ENCODE assay signal across 9 cellular contexts in genomic region chr4:70705146-70705855, GRCh38. TPM values are rescaled to one million over a fixed set of nuclear protein-coding genes. Genes with fewer than 3 reads are reported as not detected.
A peak's percentile ranks its signal among the peaks of the same experiment; 100 is the strongest.
DNase-seq lines count a peak whose midpoint lies in the region; ATAC-seq, FAIRE-seq and TF ChIP-seq lines count a peak whose summit lies in the region.
"Had no signal": no experiment of that assay in that cellular context is flagged by ENCODE, and none has a peak within 500 bp of the region (broad histone marks: within the 10 kb centered on the region; RNA-seq: fewer than 3 reads in every experiment).

No MANE protein-coding gene starts in this region.

- CTCF ChIA-PET in endothelial cell of umbilical vein (lab: Charles Lee), result interaction anchor here (0.8 to 4.2 kb wide), 9 partner anchors 12 to 305 kb away, joined by 3 to 25 read pairs (median 7); partner anchors contain the start of genes GRSF1, RUFY3 and UTP3

- ATAC-seq in CD4-positive, CD25-positive, alpha-beta regulatory T cell (ENCODE audit: low read depth in 2 of 2), result peak; percentile 72 to 74
- peak; percentile 73 for ATAC-seq in GM19324 (IDR thresholded peaks at IDR 0.05; ENCODE audit: low FRiP score, unreplicated experiment)
- ATAC-seq in HG03432 (IDR thresholded peaks at IDR 0.05; ENCODE audit: unreplicated experiment), result peak; percentile 67

- peaks cover 39% of the 10 kb centered on the region for H3K79me2 ChIP-seq in endothelial cell of umbilical vein (ENCODE audit: control insufficient read depth, insufficient read depth, low read length)

- POLR2A ChIA-PET in endothelial cell of umbilical vein (lab: Charles Lee), result interaction anchor here (0.9 to 2.2 kb wide), 4 partner anchors 16 to 197 kb away, joined by 3 to 12 read pairs (median 4); partner anchors contain the start of genes MOB1B and UTP3

- peak overlapping the region; percentile 38 to 91 (median 90) for H3K27ac Mint-ChIP-seq in CD4-positive, CD25-positive, alpha-beta regulatory T cell

- peaks cover 3% of the 10 kb centered on the region for H3K9me1 ChIP-seq in endothelial cell of umbilical vein (replicated peaks; ENCODE audit: control insufficient read depth, extremely low read depth, insufficient read depth, low read length)

- H3K4me3 Mint-ChIP-seq in CD4-positive, CD25-positive, alpha-beta regulatory T cell, result peak overlapping the region; percentile 85 to 94 (median 90)

- H3K9me3 Mint-ChIP-seq in CD4-positive, CD25-positive, alpha-beta regulatory T cell, result no peaks in the 10 kb centered on the region

- no peaks in the 10 kb centered on the region for H3K9me3 ChIP-seq in CD4-positive, CD25-positive, alpha-beta regulatory T cell (ENCODE audit: control insufficient read depth in 2 of 2, low read length in 2 of 2)
- H3K9me3 ChIP-seq in endothelial cell of umbilical vein (replicated peaks; ENCODE audit: control insufficient read depth, insufficient read depth, low read length), result no peaks in the 10 kb centered on the region
- no peaks in the 10 kb centered on the region for H3K9me3 ChIP-seq in mononuclear cell (ENCODE audit: low read depth, low read length)

- peak; percentile 35 for FAIRE-seq in endothelial cell of umbilical vein (lab: Jason Lieb, UNC)
- FAIRE-seq: endometrium had no signal

- peak overlapping the region; percentile 95 for H3K4me2 ChIP-seq in endothelial cell of umbilical vein (ENCODE audit: insufficient read depth, low read length)

- H3K27me3 ChIP-seq in CD4-positive, CD25-positive, alpha-beta regulatory T cell (ENCODE audit: control insufficient read depth, insufficient read depth, low read length), result no peaks in the 10 kb centered on the region
- H3K27me3 ChIP-seq in endothelial cell of umbilical vein (ENCODE audit: control insufficient read depth in 2 of 2, insufficient read depth in 2 of 2, low read length in 2 of 2) (no peaks in the 10 kb centered on the region), mononuclear cell (ENCODE audit: insufficient read depth, low read length) (no peaks in the 10 kb centered on the region)

- intact Hi-C loops in endothelial cell of umbilical vein (cut with micrococcal nuclease), result loop anchor here (1.0 to 5.0 kb wide), 3 partner anchors 29 to 135 kb away; no protein-coding TSS in a partner anchor

- DNase-seq in CD4-positive, CD25-positive, alpha-beta regulatory T cell, result peak; percentile 59 to 68 (median 65)
- DNase-seq in NOMO-1 treated with DMSO at 0.1 percent for 48 hours (lab: John Stamatoyannopoulos, UW; ENCODE audit: unreplicated experiment), result peak; percentile 49
- DNase-seq in activated CD8-positive, alpha-beta memory T cell treated with anti-CD3 and anti-CD28 coated beads, Interleukin-2, amount 50 U/mL, for 48 hours, result peak; percentile 87
- DNase-seq in endothelial cell of umbilical vein (ENCODE audit: low read depth, low spot score), result peak; percentile 71
- DNase-seq in stimulated activated CD8-positive, alpha-beta memory T cell treated with anti-CD3 and anti-CD28 coated beads, Interleukin-4, amount 100 ng/mL, for 24 hours (ENCODE audit: low read depth), result peak; percentile 61

- H3K27me3 Mint-ChIP-seq in CD4-positive, CD25-positive, alpha-beta regulatory T cell, result peaks cover 26% of the 10 kb centered on the region

- no peaks in the 10 kb centered on the region for H4K20me1 ChIP-seq in endothelial cell of umbilical vein (replicated peaks; ENCODE audit: control insufficient read depth, extremely low read depth, insufficient read depth, low read length)

- peak overlapping the region; percentile 86 for H3K9ac ChIP-seq in endothelial cell of umbilical vein (replicated peaks; ENCODE audit: extremely low read depth, insufficient read depth, low read length)

- H2AFZ ChIP-seq in endothelial cell of umbilical vein (ENCODE audit: low read depth, low read length), result peak overlapping the region; percentile 100

- H3K4me3 ChIP-seq in CD4-positive, CD25-positive, alpha-beta regulatory T cell (ENCODE audit: low read depth, low read length), result peak overlapping the region; percentile 78
- peak overlapping the region; percentile 73 to 93 (median 89) for H3K4me3 ChIP-seq in endothelial cell of umbilical vein (replicated peaks in 1 of 3; ENCODE audit: insufficient read depth in 1 of 3, low read depth in 1 of 3, low read length in 3 of 3)
- peak overlapping the region; percentile 72 for H3K4me3 ChIP-seq in mononuclear cell (ENCODE audit: low read length)

- H3K27ac ChIP-seq in CD4-positive, CD25-positive, alpha-beta regulatory T cell (ENCODE audit: insufficient read depth, low read length, poor library complexity, severe bottlenecking), result peak overlapping the region; percentile 70
- peak overlapping the region; percentile 85 for H3K27ac ChIP-seq in endothelial cell of umbilical vein (ENCODE audit: insufficient read depth, low read depth, low read length)

- no peaks in the 10 kb centered on the region for H3K36me3 ChIP-seq in CD4-positive, CD25-positive, alpha-beta regulatory T cell (ENCODE audit: control insufficient read depth, insufficient read depth, low read length)
- no peaks in the 10 kb centered on the region for H3K36me3 ChIP-seq in endothelial cell of umbilical vein (ENCODE audit: control insufficient read depth in 2 of 2, extremely low read depth in 1 of 2, insufficient read depth in 2 of 2, low read length in 2 of 2)

- dilution Hi-C loops in endothelial cell of umbilical vein (cut with MboI; ENCODE audit: extremely low pct_ligation_motif_present, low sequenced_read_pairs), result no loop called here

- peaks cover 18 to 28% (median 22%) of the 10 kb centered on the region in 4 donors for H3K4me1 Mint-ChIP-seq in CD4-positive, CD25-positive, alpha-beta regulatory T cell

- TF ChIP-seq CTCF in endothelial cell of umbilical vein (IDR thresholded peaks at IDR 0.05; ENCODE audit: extremely low read depth in 1 of 2, insufficient read depth in 1 of 2, low read depth in 1 of 2, low read length in 2 of 2), result no peak

- H3K36me3 Mint-ChIP-seq in CD4-positive, CD25-positive, alpha-beta regulatory T cell, result no peaks in the 10 kb centered on the region

- peaks cover 24% of the 10 kb centered on the region for H3K4me1 ChIP-seq in CD4-positive, CD25-positive, alpha-beta regulatory T cell (ENCODE audit: control insufficient read depth, insufficient read depth, low read length, poor library complexity, severe bottlenecking)
- H3K4me1 ChIP-seq in endothelial cell of umbilical vein (ENCODE audit: control insufficient read depth, extremely low read depth, insufficient read depth, low read length) (peaks cover 20% of the 10 kb centered on the region), mononuclear cell (ENCODE audit: insufficient read depth, low read length) (peaks cover 28% of the 10 kb centered on the region)

- no peak for TF ChIP-seq POLR2A in endothelial cell of umbilical vein (IDR thresholded peaks at IDR 0.05; ENCODE audit: low read depth, low read length)

- BruUV-seq in endothelial cell of umbilical vein (replicated peaks; lab: Mats Ljungman, UMichigan), result no TSS peak

TF ChIP-seq in endothelial cell of umbilical vein, 7 proteins besides CTCF, POLR2A, EP300 and RAD21:
- TF ChIP-seq GATA2 (IDR thresholded peaks at IDR 0.05; ENCODE audit: insufficient read depth, insufficient read length, low read depth, low read length) (no peak), FOS (IDR thresholded peaks at IDR 0.05; ENCODE audit: borderline replicate concordance, insufficient read depth, low read length) (no peak), MAX (IDR thresholded peaks at IDR 0.05; ENCODE audit: insufficient read depth, insufficient read length) (peak; percentile 52)

RNA-seq across cellular contexts. Expression of gene RUFY3, which starts 16.5 kb away (rescaled TPM):
- 14.9 TPM for total RNA-seq in CD4-positive, CD25-positive, alpha-beta regulatory T cell
- 1 to 10 TPM in 3 of 4 donors, under 1 TPM in 1; 0.79 to 1.9 (median 1.4) TPM for polyA plus RNA-seq in CD4-positive, CD25-positive, alpha-beta regulatory T cell
- total RNA-seq in endothelial cell of umbilical vein (42.4 and 52.8 TPM in 2 replicates), mononuclear cell (40.3 TPM)
- 8.5 and 10.0 TPM in 2 replicates for polyA plus RNA-seq in endothelial cell of umbilical vein
- polyA plus RNA-seq in endothelial cell of umbilical vein (2011; cell fraction: cytosol; rRNA removed), result 9.2 and 9.3 TPM in 2 replicates
- 70.9 and 78.9 TPM in 2 replicates for polyA plus RNA-seq in endothelial cell of umbilical vein (2011; cell fraction: nucleus; rRNA removed)
- 17.6 and 20.0 TPM in 2 replicates for polyA plus RNA-seq in endothelial cell of umbilical vein (2012)
- 20.2 and 25.3 TPM in 2 replicates for polyA minus RNA-seq in endothelial cell of umbilical vein
- polyA minus RNA-seq in endothelial cell of umbilical vein (2011; cell fraction: cytosol; rRNA and poly(A)+ RNA removed), result 4.5 TPM
- 54.9 and 71.0 TPM in 2 replicates for polyA minus RNA-seq in endothelial cell of umbilical vein (2011; cell fraction: nucleus; rRNA and poly(A)+ RNA removed)

RNA-seq across cellular contexts. Expression of gene UTP3, which starts 17.0 kb away (rescaled TPM):
- total RNA-seq in CD4-positive, CD25-positive, alpha-beta regulatory T cell, result 17.5 TPM
- 10 to 100 TPM in 3 of 4 donors, 1 to 10 TPM in 1; 8.8 to 13.7 (median 12.1) TPM for polyA plus RNA-seq in CD4-positive, CD25-positive, alpha-beta regulatory T cell
- 32.8 and 34.7 TPM in 2 replicates for total RNA-seq in endothelial cell of umbilical vein
- polyA plus RNA-seq in endothelial cell of umbilical vein, result 6.2 and 8.7 TPM in 2 replicates
- polyA plus RNA-seq in endothelial cell of umbilical vein (2011; cell fraction: cytosol; rRNA removed), result 20.2 and 21.0 TPM in 2 replicates
- 9.2 and 12.2 TPM in 2 replicates for polyA plus RNA-seq in endothelial cell of umbilical vein (2011; cell fraction: nucleus; rRNA removed)
- polyA plus RNA-seq in endothelial cell of umbilical vein (2012), result 26.3 and 38.0 TPM in 2 replicates
- 6.0 and 7.3 TPM in 2 replicates for polyA minus RNA-seq in endothelial cell of umbilical vein
- polyA minus RNA-seq in endothelial cell of umbilical vein (2011; cell fraction: cytosol; rRNA and poly(A)+ RNA removed), result 3.7 TPM
- 4.6 and 4.8 TPM in 2 replicates for polyA minus RNA-seq in endothelial cell of umbilical vein (2011; cell fraction: nucleus; rRNA and poly(A)+ RNA removed)
- 15.4 TPM for total RNA-seq in mononuclear cell

RNA-seq across cellular contexts. Expression of gene JCHAIN, which starts 39.0 kb away (rescaled TPM):
- 0.84 TPM for total RNA-seq in CD4-positive, CD25-positive, alpha-beta regulatory T cell
- polyA plus RNA-seq in CD4-positive, CD25-positive, alpha-beta regulatory T cell, result 1 to 10 TPM in 3 of 4 donors, not detected in 1; 1.2 to 5.2 (median 2.1) TPM
- total RNA-seq in endothelial cell of umbilical vein, result not detected in 2 replicates
- not detected in 2 replicates for polyA plus RNA-seq in endothelial cell of umbilical vein
- not detected in 2 replicates for polyA plus RNA-seq in endothelial cell of umbilical vein (2011; cell fraction: cytosol; rRNA removed)
- not detected in 2 replicates for polyA plus RNA-seq in endothelial cell of umbilical vein (2011; cell fraction: nucleus; rRNA removed)
- not detected in 2 replicates for polyA plus RNA-seq in endothelial cell of umbilical vein (2012)
- not detected in 2 replicates for polyA minus RNA-seq in endothelial cell of umbilical vein
- polyA minus RNA-seq in endothelial cell of umbilical vein (2011; cell fraction: cytosol; rRNA and poly(A)+ RNA removed), result not detected
- polyA minus RNA-seq in endothelial cell of umbilical vein (2011; cell fraction: nucleus; rRNA and poly(A)+ RNA removed), result not detected in 2 replicates
- 45.8 TPM for total RNA-seq in mononuclear cell

Comparison
In these comparisons a context has a peak if more than half of its experiments do, and no peak if none do; other contexts are left out.
1. Peak in every context shown above with its lines: DNase-seq, ATAC-seq, H3K4me3 ChIP-seq and H3K27ac ChIP-seq.
2. RNA of gene JCHAIN, which starts 39.0 kb away (total RNA-seq): 45.8 TPM in mononuclear cell (single experiment); 0.84 TPM in CD4-positive, CD25-positive, alpha-beta regulatory T cell (single experiment) and not detected in endothelial cell of umbilical vein; every median in the first group is over 10 times any median in the second.